23 cellular contexts compared by ENCODE assay signal in the genomic region with DNA sequence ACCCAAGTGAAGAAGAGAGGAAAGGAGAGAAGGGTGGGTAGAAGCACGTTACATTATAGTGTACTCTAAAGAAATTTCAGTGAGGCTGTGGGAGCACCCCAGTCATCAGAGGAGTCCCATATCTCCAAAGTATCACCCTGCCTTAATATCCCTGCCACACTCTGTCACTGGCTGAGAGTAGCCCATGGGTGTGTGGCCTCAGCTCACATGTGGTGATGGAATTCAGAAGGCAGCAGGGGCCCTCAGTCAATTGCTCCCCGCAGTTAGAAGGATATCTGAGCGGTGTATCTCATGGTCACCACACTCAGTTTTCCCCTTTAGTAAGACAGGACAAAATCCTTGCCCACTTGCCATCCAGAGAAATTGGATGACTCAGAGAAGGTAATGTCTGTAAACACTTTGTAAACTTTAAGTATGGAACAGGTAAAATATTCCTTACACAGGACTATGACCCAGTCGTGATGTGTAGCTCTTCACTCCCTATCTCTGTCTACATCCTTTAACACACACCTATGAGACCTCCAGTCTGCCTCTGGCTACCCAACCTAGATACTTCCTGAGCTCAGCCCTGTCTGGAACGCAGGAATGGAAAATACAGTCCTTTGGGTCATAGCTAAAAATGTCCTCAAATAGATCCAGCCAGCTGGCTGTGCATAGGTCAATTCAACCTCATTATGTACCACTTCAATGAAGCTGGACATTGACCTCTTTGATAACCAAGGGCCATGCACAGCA.
"Had no signal": no experiment of that assay in that cellular context is flagged by ENCODE, and none has a peak within 500 bp of the region (broad histone marks: within the 10 kb centered on the region; RNA-seq: fewer than 3 reads in every experiment).

No MANE protein-coding gene starts in this region.

- H3K4me3 ChIP-seq: dorsolateral prefrontal cortex, thoracic aorta, upper lobe of right lung had no signal

- ATAC-seq: activated CD8-positive, alpha-beta T cell treated with anti-CD3 and anti-CD28 coated beads for 36 hours; activated T-helper 17 cell treated with anti-CD3 and anti-CD28 coated beads, Interleukin-2, amount 50 U/mL, for 72 hours; foreskin keratinocyte; naive thymus-derived CD4-positive, alpha-beta T cell; sciatic nerve; stimulated activated effector memory CD8-positive, alpha-beta T cell treated with anti-CD3 and anti-CD28 coated beads, Interleukin-12 subunit alpha, Interleukin-12 subunit beta, amount 100 ng/mL, for 72 hours; upper lobe of right lung had no signal

- DNase-seq: activated CD4-positive, alpha-beta T cell treated with anti-CD3 and anti-CD28 coated beads for 48 hours; activated CD4-positive, CD25-positive, alpha-beta regulatory T cell; activated CD8-positive, alpha-beta T cell treated with anti-CD3 and anti-CD28 coated beads for 36 hours; activated naive CD4-positive, alpha-beta T cell; activated naive CD8-positive, alpha-beta T cell treated with anti-CD3 and anti-CD28 coated beads, Interleukin-2, amount 10 ng/mL, durations not matched to agents 7 days and 5 days; activated T-cell treated with anti-CD3 and anti-CD28 coated beads, Interleukin-2, amount 50 U/mL, for 1 hour; amygdala; caudate nucleus; dorsolateral prefrontal cortex; endodermal cell; foreskin keratinocyte; hippocampal formation; mammary epithelial cell; naive thymus-derived CD4-positive, alpha-beta T cell; stimulated activated CD4-positive, alpha-beta T cell treated with anti-CD3 and anti-CD28 coated beads, Interleukin-4, amount 100 ng/mL, for 24 hours; T-helper 9 cell; upper lobe of right lung had no signal

- H3K9me3 ChIP-seq: thoracic aorta, upper lobe of right lung had no signal

- H3K27ac ChIP-seq: dorsolateral prefrontal cortex, epithelial cell of prostate, foreskin keratinocyte, thoracic aorta, upper lobe of right lung had no signal

- H3K36me3 Mint-ChIP-seq: activated naive CD8-positive, alpha-beta T cell treated with anti-CD3 and anti-CD28 coated beads, Interleukin-2, amount 10 ng/mL, durations not matched to agents 7 days and 5 days; brain; stimulated activated effector memory CD8-positive, alpha-beta T cell treated with anti-CD3 and anti-CD28 coated beads, Interleukin-12 subunit alpha, Interleukin-12 subunit beta, amount 100 ng/mL, for 72 hours had no signal

- H3K27ac Mint-ChIP-seq: activated CD8-positive, alpha-beta T cell treated with anti-CD3 and anti-CD28 coated beads for 36 hours; activated naive CD8-positive, alpha-beta T cell treated with anti-CD3 and anti-CD28 coated beads, Interleukin-2, amount 10 ng/mL, durations not matched to agents 7 days and 5 days; activated T-helper 17 cell treated with anti-CD3 and anti-CD28 coated beads, Interleukin-2, amount 50 U/mL, for 72 hours; endodermal cell had no signal

- H3K27me3 ChIP-seq: dorsolateral prefrontal cortex, foreskin keratinocyte, upper lobe of right lung had no signal

- H3K4me1 ChIP-seq: foreskin keratinocyte had no signal

- H3K9me3 Mint-ChIP-seq: activated CD8-positive, alpha-beta T cell treated with anti-CD3 and anti-CD28 coated beads for 36 hours; activated naive CD8-positive, alpha-beta T cell treated with anti-CD3 and anti-CD28 coated beads, Interleukin-2, amount 10 ng/mL, durations not matched to agents 7 days and 5 days; activated T-helper 17 cell treated with anti-CD3 and anti-CD28 coated beads, Interleukin-2, amount 50 U/mL, for 72 hours; brain; endodermal cell; naive thymus-derived CD4-positive, alpha-beta T cell; stimulated activated effector memory CD8-positive, alpha-beta T cell treated with anti-CD3 and anti-CD28 coated beads, Interleukin-12 subunit alpha, Interleukin-12 subunit beta, amount 100 ng/mL, for 72 hours had no signal

- H3K36me3 ChIP-seq: thoracic aorta, upper lobe of right lung had no signal

- H3K27me3 Mint-ChIP-seq: activated CD8-positive, alpha-beta T cell treated with anti-CD3 and anti-CD28 coated beads for 36 hours; activated naive CD8-positive, alpha-beta T cell treated with anti-CD3 and anti-CD28 coated beads, Interleukin-2, amount 10 ng/mL, durations not matched to agents 7 days and 5 days; activated T-helper 17 cell treated with anti-CD3 and anti-CD28 coated beads, Interleukin-2, amount 50 U/mL, for 72 hours; brain; naive thymus-derived CD4-positive, alpha-beta T cell had no signal

- H3K4me3 Mint-ChIP-seq: activated CD8-positive, alpha-beta T cell treated with anti-CD3 and anti-CD28 coated beads for 36 hours; activated naive CD8-positive, alpha-beta T cell treated with anti-CD3 and anti-CD28 coated beads, Interleukin-2, amount 10 ng/mL, durations not matched to agents 7 days and 5 days; activated T-helper 17 cell treated with anti-CD3 and anti-CD28 coated beads, Interleukin-2, amount 50 U/mL, for 72 hours; brain; endodermal cell; naive thymus-derived CD4-positive, alpha-beta T cell; stimulated activated effector memory CD8-positive, alpha-beta T cell treated with anti-CD3 and anti-CD28 coated beads, Interleukin-12 subunit alpha, Interleukin-12 subunit beta, amount 100 ng/mL, for 72 hours had no signal
